ENCODE assay signal across 27 cellular contexts in genomic region chr19:51965583-51965982, GRCh38.
"Had no signal": no experiment of that assay in that cellular context is flagged by ENCODE, and none has a peak within 500 bp of the region (broad histone marks: within the 10 kb centered on the region; RNA-seq: fewer than 3 reads in every experiment).

No MANE protein-coding gene starts in this region.

- H3K27ac Mint-ChIP-seq: activated CD4-positive, alpha-beta T cell treated with anti-CD3 and anti-CD28 coated beads for 36 hours; activated naive CD8-positive, alpha-beta T cell; activated T-cell treated with anti-CD3 and anti-CD28 coated beads, Interleukin-2, amount 50 U/mL, for 72 hours; brain; nephron progenitor cell; stimulated activated effector memory CD8-positive, alpha-beta T cell treated with anti-CD3 and anti-CD28 coated beads, Interleukin-12 subunit alpha, Interleukin-12 subunit beta, amount 100 ng/mL, for 72 hours; stimulated activated naive CD8-positive, alpha-beta T cell treated with anti-CD3 and anti-CD28 coated beads, Interleukin-15, Interleukin-2, amounts not matched to agents 100 ng/mL and 50 ng/mL, for 24 hours; T-helper 2 cell treated with Interferon-gamma antibody and Interleukin-4, amounts not matched to agents 5 μg/mL and 100 μg/mL, for 36 hours had no signal

- H3K4me1 Mint-ChIP-seq: activated CD4-positive, alpha-beta T cell treated with anti-CD3 and anti-CD28 coated beads for 36 hours; brain; stimulated activated effector memory CD8-positive, alpha-beta T cell treated with anti-CD3 and anti-CD28 coated beads, Interleukin-12 subunit alpha, Interleukin-12 subunit beta, amount 100 ng/mL, for 72 hours had no signal

- H3K4me3 Mint-ChIP-seq: activated CD4-positive, alpha-beta T cell treated with anti-CD3 and anti-CD28 coated beads for 36 hours; activated naive CD8-positive, alpha-beta T cell; activated T-cell treated with anti-CD3 and anti-CD28 coated beads, Interleukin-2, amount 50 U/mL, for 72 hours; brain; nephron progenitor cell; stimulated activated effector memory CD8-positive, alpha-beta T cell treated with anti-CD3 and anti-CD28 coated beads, Interleukin-12 subunit alpha, Interleukin-12 subunit beta, amount 100 ng/mL, for 72 hours; stimulated activated naive CD8-positive, alpha-beta T cell treated with anti-CD3 and anti-CD28 coated beads, Interleukin-15, Interleukin-2, amounts not matched to agents 100 ng/mL and 50 ng/mL, for 24 hours; T-helper 2 cell treated with Interferon-gamma antibody and Interleukin-4, amounts not matched to agents 5 μg/mL and 100 μg/mL, for 36 hours had no signal

- H3K27me3 ChIP-seq: ascending aorta, esophagus squamous epithelium, neutrophil, sigmoid colon, thyroid gland, upper lobe of left lung, vagina had no signal

- H3K27me3 Mint-ChIP-seq: activated CD4-positive, alpha-beta T cell treated with anti-CD3 and anti-CD28 coated beads for 36 hours; activated naive CD8-positive, alpha-beta T cell; stimulated activated naive CD8-positive, alpha-beta T cell treated with anti-CD3 and anti-CD28 coated beads, Interleukin-15, Interleukin-2, amounts not matched to agents 100 ng/mL and 50 ng/mL, for 24 hours had no signal

- H3K9me3 ChIP-seq: thyroid gland had no signal

- H3K4me3 ChIP-seq: sigmoid colon, thyroid gland, upper lobe of left lung, vagina had no signal

- ATAC-seq: activated CD4-positive, alpha-beta T cell treated with anti-CD3 and anti-CD28 coated beads for 36 hours; activated T-cell treated with anti-CD3 and anti-CD28 coated beads, Interleukin-2, amount 50 U/mL, for 72 hours; left cardiac atrium; stimulated activated effector memory CD8-positive, alpha-beta T cell treated with anti-CD3 and anti-CD28 coated beads, Interleukin-12 subunit alpha, Interleukin-12 subunit beta, amount 100 ng/mL, for 72 hours had no signal

- H3K27ac ChIP-seq: ascending aorta, epithelial cell of prostate, esophagus squamous epithelium, neutrophil, sigmoid colon, thyroid gland, upper lobe of left lung, vagina had no signal

- H3K4me1 ChIP-seq: ascending aorta, esophagus squamous epithelium, sigmoid colon, thyroid gland, upper lobe of left lung, vagina had no signal

- DNase-seq: activated CD4-positive, alpha-beta T cell treated with anti-CD3 and anti-CD28 coated beads for 36 hours; activated CD4-positive, CD25-positive, alpha-beta regulatory T cell; activated naive CD4-positive, alpha-beta T cell; activated T-cell treated with anti-CD3 and anti-CD28 coated beads for 4 hours; activated T-cell treated with anti-CD3 and anti-CD28 coated beads, Interleukin-2, amount 50 U/mL, for 72 hours; cortex of kidney; esophagus squamous epithelium; foreskin melanocyte; left cardiac atrium; mesenchymal stem cell; nephron progenitor cell; sigmoid colon; small intestine; stimulated activated CD4-positive, alpha-beta T cell treated with anti-CD3 and anti-CD28 coated beads, Interleukin-4, amount 100 ng/mL, for 24 hours; substantia nigra; T-helper 1 cell; thyroid gland; upper lobe of left lung had no signal
